In genomic region chr1:65066379-65066765, GRCh38 we compare ENCODE assay signal across 8 cellular contexts.
A peak's percentile ranks its signal among the peaks of the same experiment; 100 is the strongest.
DNase-seq lines count a peak whose midpoint lies in the region; TF ChIP-seq lines count a peak whose summit lies in the region.

No MANE protein-coding gene starts in this region.

- H3K4me1 ChIP-seq in SJCRH30 (peaks cover 11% of the 10 kb centered on the region), parathyroid adenoma (peaks cover 6% of the 10 kb centered on the region)

- H3K4me2 ChIP-seq in parathyroid adenoma (ENCODE audit: low read length), result peak overlapping the region; percentile 65

- no peaks in the 10 kb centered on the region for H3K27me3 ChIP-seq in SJCRH30
- H3K27me3 ChIP-seq in parathyroid adenoma (ENCODE audit: control insufficient read depth, insufficient read depth, low read length), result no peaks in the 10 kb centered on the region

- H3K27ac Mint-ChIP-seq in activated T-cell treated with anti-CD3 and anti-CD28 coated beads, Interleukin-2, amount 50 U/mL, for 24 hours, result peak overlapping the region; percentile 89

- peaks cover 12% of the 10 kb centered on the region for H3K36me3 Mint-ChIP-seq in activated T-cell treated with anti-CD3 and anti-CD28 coated beads, Interleukin-2, amount 50 U/mL, for 24 hours (ENCODE audit: low read depth)

- DNase-seq in activated T-cell treated with anti-CD3 and anti-CD28 coated beads, Interleukin-2, amount 50 U/mL, for 24 hours, result no peak
- no peak for DNase-seq in activated T-cell treated with anti-CD3 and anti-CD28 coated beads, Interleukin-2, amount 50 U/mL, for 48 hours
- peak; percentile 54 to 73 for DNase-seq in SJCRH30
- DNase-seq in fibroblast of mammary gland (ENCODE audit: low read depth), result peak; percentile 7
- DNase-seq in NCI-H345 treated with DMSO at 0.1 percent for 48 hours (lab: John Stamatoyannopoulos, UW; ENCODE audit: unreplicated experiment), result no peak
- no peak for DNase-seq in NCI-H1105 treated with DMSO at 0.1 percent for 48 hours (lab: John Stamatoyannopoulos, UW)
- no peak for DNase-seq in A172 (ENCODE audit: low spot score)

- peaks cover 62% of the 10 kb centered on the region for H3K4me1 Mint-ChIP-seq in activated T-cell treated with anti-CD3 and anti-CD28 coated beads, Interleukin-2, amount 50 U/mL, for 24 hours (ENCODE audit: low read depth)

- no peaks in the 10 kb centered on the region for H3K9me3 ChIP-seq in SJCRH30 (replicated peaks)
- no peaks in the 10 kb centered on the region for H3K9me3 ChIP-seq in parathyroid adenoma (ENCODE audit: control insufficient read depth, low read length)

- no peaks in the 10 kb centered on the region for H3K79me2 ChIP-seq in parathyroid adenoma

- H3K36me3 ChIP-seq in SJCRH30, result no peaks in the 10 kb centered on the region
- no peaks in the 10 kb centered on the region for H3K36me3 ChIP-seq in parathyroid adenoma (ENCODE audit: control insufficient read depth, insufficient read depth, low read length)

- H3K27me3 Mint-ChIP-seq in activated T-cell treated with anti-CD3 and anti-CD28 coated beads, Interleukin-2, amount 50 U/mL, for 24 hours, result no peaks in the 10 kb centered on the region

- H3K9ac ChIP-seq in parathyroid adenoma, result no peak overlapping the region

- peak overlapping the region; percentile 58 for H3K27ac ChIP-seq in SJCRH30
- H3K27ac ChIP-seq in parathyroid adenoma, result peak overlapping the region; percentile 87

- H3K9me3 Mint-ChIP-seq in activated T-cell treated with anti-CD3 and anti-CD28 coated beads, Interleukin-2, amount 50 U/mL, for 24 hours, result no peaks in the 10 kb centered on the region

- peak overlapping the region; percentile 89 for H3K4me3 Mint-ChIP-seq in activated T-cell treated with anti-CD3 and anti-CD28 coated beads, Interleukin-2, amount 50 U/mL, for 24 hours

- peak overlapping the region; percentile 80 for H2AFZ ChIP-seq in parathyroid adenoma

- TF ChIP-seq CTCF in fibroblast of mammary gland (conservative IDR thresholded peaks at IDR 0.05; ENCODE audit: control insufficient read depth, insufficient read depth, low read depth, low read length), result no peak
- no peak for TF ChIP-seq CTCF in parathyroid adenoma (IDR thresholded peaks at IDR 0.05)

- H3K4me3 ChIP-seq in SJCRH30 (peak overlapping the region; percentile 73), fibroblast of mammary gland (ENCODE audit: control insufficient read depth, low read depth, low read length) (peak overlapping the region; percentile 61), parathyroid adenoma (ENCODE audit: low read depth, low read length) (peak overlapping the region; percentile 64)

Comparison
In these comparisons a context has a peak if more than half of its experiments do, and no peak if none do; other contexts are left out.
1. DNase-seq: peak in SJCRH30 (2 of 2) and fibroblast of mammary gland (single experiment); none in activated T-cell treated with anti-CD3 and anti-CD28 coated beads, Interleukin-2, amount 50 U/mL, for 24 hours (single experiment), activated T-cell treated with anti-CD3 and anti-CD28 coated beads, Interleukin-2, amount 50 U/mL, for 48 hours (0 of 2), NCI-H345 treated with DMSO at 0.1 percent for 48 hours (single experiment), NCI-H1105 treated with DMSO at 0.1 percent for 48 hours (single experiment) and A172 (single experiment).
2. Peak in every context shown above with its lines, with median percentiles within 50 percentile points of each other: H3K4me3 ChIP-seq.